8 cellular contexts compared by ENCODE assay signal in the genomic region with DNA sequence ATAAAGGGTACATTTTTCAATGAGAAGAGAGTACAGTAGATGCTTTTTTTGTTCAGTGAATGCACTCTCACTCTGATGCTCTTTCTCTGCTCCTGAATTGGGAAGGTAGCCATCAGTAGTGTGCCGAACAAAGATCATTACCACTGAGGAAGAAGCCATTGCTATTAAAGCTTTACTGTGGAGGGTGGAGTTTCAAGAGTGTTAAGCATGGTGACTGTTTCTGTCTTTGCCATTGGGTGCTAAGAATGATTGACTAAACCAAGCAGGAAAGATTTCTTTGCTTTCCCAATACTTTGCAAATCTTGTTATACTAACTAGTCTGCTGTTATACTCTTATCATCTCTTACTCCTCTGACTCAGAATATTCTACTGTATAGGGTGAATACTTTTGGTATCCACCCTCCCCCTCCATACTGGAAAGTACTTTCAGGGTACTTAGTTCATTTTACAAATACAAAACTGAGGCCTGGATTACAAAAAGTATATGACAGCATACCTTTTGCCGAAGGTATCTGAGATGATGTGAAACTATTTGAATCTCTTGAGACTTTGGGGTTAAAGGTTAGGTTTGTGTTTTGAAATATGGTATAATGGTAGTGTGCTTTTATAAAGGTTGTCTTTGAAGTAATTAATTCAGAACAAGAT. TPM values are rescaled to one million over a fixed set of nuclear protein-coding genes. Genes with fewer than 3 reads are reported as not detected.
DNase-seq lines count a peak whose midpoint lies in the region; ATAC-seq and TF ChIP-seq lines count a peak whose summit lies in the region.

No MANE protein-coding gene starts in this region.

- H3K79me2 ChIP-seq in DND-41 (ENCODE audit: insufficient read depth, low read length): peaks cover 67% of the 10 kb centered on the region

- DNase-seq in DND-41 (no peak), HT1080 (ENCODE audit: low read depth) (peak; percentile 29), SW480 (ENCODE audit: low spot score) (peak; percentile 57), T-helper 9 cell (no peak)

- H3K9ac ChIP-seq in DND-41 (ENCODE audit: low read depth, low read length): peak overlapping the region; percentile 98

- H3K4me3 ChIP-seq in DND-41 (ENCODE audit: low read depth in 1 of 2, low read length in 2 of 2) (peak overlapping the region; percentile 91 to 99; a peak in 3 of 4 replicates), neutrophil (ENCODE audit: low read depth in 1 of 2, low read length in 1 of 2) (peak overlapping the region; percentile 91 to 99)

- ATAC-seq in DND-41 (ENCODE audit: insufficient read depth, low read depth): peak; percentile 17; the same call in 1 of the 3 replicates
- ATAC-seq in esophagus mucosa: peak; percentile 63
- no peak for ATAC-seq in HG03159 (IDR thresholded peaks at IDR 0.05; ENCODE audit: unreplicated experiment)
- ATAC-seq in HG03175 (IDR thresholded peaks at IDR 0.05; ENCODE audit: unreplicated experiment): no peak

- H3K36me3 ChIP-seq in DND-41 (ENCODE audit: insufficient read depth, low read length) (peaks cover 21% of the 10 kb centered on the region), neutrophil (peaks cover 7% of the 10 kb centered on the region)

- peak overlapping the region; percentile 96 for H3K27ac ChIP-seq in DND-41 (ENCODE audit: low read length)
- peak overlapping the region; percentile 89 for H3K27ac ChIP-seq in neutrophil

- peaks cover 21% of the 10 kb centered on the region; the same call in 1 of the 2 replicates for H4K20me1 ChIP-seq in DND-41 (ENCODE audit: insufficient read depth, low read length)

- no peaks in the 10 kb centered on the region for H3K27me3 ChIP-seq in DND-41 (ENCODE audit: insufficient read depth, low read length, poor library complexity)
- no peaks in the 10 kb centered on the region for H3K27me3 ChIP-seq in neutrophil

- TF ChIP-seq CTCF in DND-41 (IDR thresholded peaks at IDR 0.05; ENCODE audit: borderline replicate concordance, extremely low read depth, low read length, poor library complexity, severe bottlenecking) (no peak), neutrophil (IDR thresholded peaks at IDR 0.05) (no peak)

- H3K9me3 ChIP-seq in DND-41 (ENCODE audit: insufficient read depth, low read length, severe bottlenecking): no peaks in the 10 kb centered on the region
- H3K9me3 ChIP-seq in neutrophil: no peaks in the 10 kb centered on the region

- H3K4me1 ChIP-seq in DND-41 (ENCODE audit: insufficient read depth, low read length) (peaks cover 32% of the 10 kb centered on the region), neutrophil (ENCODE audit: control insufficient read depth in 1 of 2, insufficient read depth in 1 of 2, low read depth in 1 of 2, low read length in 1 of 2) (peaks cover 18 to 21% of the 10 kb centered on the region in 2 experiments)

- H2AFZ ChIP-seq in DND-41 (ENCODE audit: low read depth, low read length): no peak overlapping the region

- H3K4me2 ChIP-seq in DND-41 (ENCODE audit: insufficient read depth, low read length): peak overlapping the region; percentile 68

RNA-seq across cellular contexts. Expression of a gene that starts 1.7 kb away (rescaled TPM):
- 198 and 272 TPM in 2 replicates for total RNA-seq in HT1080 (2014; rRNA removed; shearing (Covaris generic))
- polyA plus RNA-seq in HT1080 (2015; cell fraction: cytosol; rRNA removed): 297 and 309 TPM in 2 replicates
- polyA plus RNA-seq in HT1080 (2015; cell fraction: nucleus; rRNA removed): 183 and 223 TPM in 2 replicates
- total RNA-seq in esophagus mucosa: 458 TPM

Comparison
In these comparisons a context has a peak if more than half of its experiments do, and no peak if none do; other contexts are left out.
1. ATAC-seq: peak in DND-41 (single experiment) and esophagus mucosa (single experiment); none in HG03159 (single experiment) and HG03175 (single experiment).
2. DNase-seq: peak in HT1080 (single experiment) and SW480 (single experiment); none in DND-41 (single experiment) and T-helper 9 cell (single experiment).